In the genomic region with DNA sequence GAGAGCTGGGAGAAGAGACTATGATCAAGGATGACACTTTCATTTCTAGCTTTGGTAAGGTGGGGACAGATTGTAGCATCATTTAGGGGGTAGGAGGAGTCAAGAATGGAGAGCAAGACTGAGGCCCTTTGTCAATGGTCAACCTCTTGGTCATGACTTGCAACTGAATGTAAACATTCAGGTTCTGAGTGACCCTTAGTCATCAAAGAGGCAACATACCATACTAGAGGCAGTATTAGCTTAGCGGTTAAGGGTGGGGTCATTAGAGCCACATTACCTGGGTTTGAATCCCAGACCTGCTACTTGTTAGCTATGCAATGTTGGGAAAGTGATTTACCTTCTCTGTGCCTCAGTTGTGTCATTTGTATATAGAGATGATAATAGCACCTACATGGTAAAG, we compare ENCODE assay signal across 20 cellular contexts.
"Had no signal": no experiment of that assay in that cellular context is flagged by ENCODE, and none has a peak within 500 bp of the region (broad histone marks: within the 10 kb centered on the region; RNA-seq: fewer than 3 reads in every experiment).

No MANE protein-coding gene starts in this region.

- FAIRE-seq: endothelial cell of umbilical vein had no signal

- H3K27ac ChIP-seq: hepatocyte, neutrophil, upper lobe of right lung had no signal

- H3K36me3 ChIP-seq: neutrophil, upper lobe of right lung had no signal

- DNase-seq: activated B cell treated with CpG ODN at 0.5 μM for 24 hours; activated CD4-positive, alpha-beta memory T cell treated with anti-CD3 and anti-CD28 coated beads, Interleukin-2, amount 10 ng/mL, durations not matched to agents 7 days and 5 days; activated CD4-positive, alpha-beta T cell treated with anti-CD3 and anti-CD28 coated beads for 4 hours; activated CD8-positive, alpha-beta memory T cell treated with anti-CD3 and anti-CD28 coated beads, Interleukin-2, amount 10 ng/mL, durations not matched to agents 7 days and 5 days; activated naive CD4-positive, alpha-beta T cell; activated naive CD8-positive, alpha-beta T cell treated with anti-CD3 and anti-CD28 coated beads for 36 hours; amniotic stem cell; dermis blood vessel endothelial cell; effector memory CD4-positive, alpha-beta T cell; foreskin fibroblast; natural killer cell; retina; stimulated activated CD4-positive, alpha-beta T cell treated with anti-CD3 and anti-CD28 coated beads, Interleukin-1b, Interleukin-23, amount 100 ng/mL, for 48 hours; stimulated activated CD8-positive, alpha-beta memory T cell treated with anti-CD3 and anti-CD28 coated beads, Interleukin-4, amount 100 ng/mL, for 48 hours; stimulated activated naive CD4-positive, alpha-beta T cell; upper lobe of right lung had no signal

- ATAC-seq: activated CD8-positive, alpha-beta memory T cell treated with anti-CD3 and anti-CD28 coated beads, Interleukin-2, amount 10 ng/mL, durations not matched to agents 7 days and 5 days; activated T-helper 17 cell treated with anti-CD3 and anti-CD28 coated beads, Interleukin-2, amount 50 U/mL, for 72 hours; natural killer cell; upper lobe of right lung had no signal

- H3K4me3 ChIP-seq: hepatocyte, upper lobe of right lung had no signal

- H3K27me3 ChIP-seq: hepatocyte, neutrophil, upper lobe of right lung had no signal
